16 cellular contexts compared by ENCODE assay signal in genomic region chr18:79510046-79510685, GRCh38.
A peak's percentile ranks its signal among the peaks of the same experiment; 100 is the strongest.
DNase-seq lines count a peak whose midpoint lies in the region; ATAC-seq and TF ChIP-seq lines count a peak whose summit lies in the region.
"Had no signal": no experiment of that assay in that cellular context is flagged by ENCODE, and none has a peak within 500 bp of the region (broad histone marks: within the 10 kb centered on the region; RNA-seq: fewer than 3 reads in every experiment).

No MANE protein-coding gene starts in this region.

- peak overlapping the region; percentile 52 for H3K27ac Mint-ChIP-seq in activated T-helper 2 cell treated with anti-CD3 and anti-CD28 coated beads, Interferon-gamma antibody, Interleukin-2, Interleukin-4, amounts not matched to agents 10 μg/mL and 5 μg/mL and 100 μg/mL, durations not matched to agents 14 hours and 24 hours and 36 hours
- peak overlapping the region; percentile 64 for H3K27ac Mint-ChIP-seq in neural progenitor cell

- no peak overlapping the region for H3K4me2 ChIP-seq in neural progenitor cell

- TF ChIP-seq POLR2A in uterus (IDR thresholded peaks at IDR 0.05): no peak

- no peaks in the 10 kb centered on the region for H3K9me3 Mint-ChIP-seq in activated T-helper 2 cell treated with anti-CD3 and anti-CD28 coated beads, Interferon-gamma antibody, Interleukin-2, Interleukin-4, amounts not matched to agents 10 μg/mL and 5 μg/mL and 100 μg/mL, durations not matched to agents 14 hours and 24 hours and 36 hours
- H3K9me3 Mint-ChIP-seq in neural progenitor cell: no peaks in the 10 kb centered on the region

- H4K20me1 ChIP-seq in neural progenitor cell (ENCODE audit: low read depth): no peaks in the 10 kb centered on the region

- H3K27me3 ChIP-seq in neural progenitor cell: peaks cover 16% of the 10 kb centered on the region
- no peaks in the 10 kb centered on the region for H3K27me3 ChIP-seq in uterus
- H3K27me3 ChIP-seq: heart left ventricle had no signal

- no peaks in the 10 kb centered on the region for H3K79me2 ChIP-seq in neural progenitor cell (ENCODE audit: low read depth)

- peaks cover 4% of the 10 kb centered on the region for H3F3A ChIP-seq in neural progenitor cell (ENCODE audit: low read depth)

- H3K27me3 Mint-ChIP-seq in activated T-helper 2 cell treated with anti-CD3 and anti-CD28 coated beads, Interferon-gamma antibody, Interleukin-2, Interleukin-4, amounts not matched to agents 10 μg/mL and 5 μg/mL and 100 μg/mL, durations not matched to agents 14 hours and 24 hours and 36 hours (ENCODE audit: low read depth): no peaks in the 10 kb centered on the region
- peaks cover 6% of the 10 kb centered on the region for H3K27me3 Mint-ChIP-seq in neural progenitor cell (ENCODE audit: insufficient read depth, low read depth)

- H2AFZ ChIP-seq in neural progenitor cell (replicated peaks): no peak overlapping the region

- DNase-seq in left ventricle myocardium superior (peak; percentile 11), left cardiac atrium (no peak), neural progenitor cell (ENCODE audit: low spot score) (no peak), uterus (peak; percentile 3 to 5), NCI-H69 (lab: John Stamatoyannopoulos, UW) (no peak)
- no peak for DNase-seq in activated T-helper 2 cell treated with anti-CD3 and anti-CD28 coated beads, Interferon-gamma antibody, Interleukin-2, Interleukin-4, amounts not matched to agents 10 μg/mL and 5 μg/mL and 100 μg/mL, durations not matched to agents 14 hours and 24 hours and 36 hours (ENCODE audit: low spot score)
- DNase-seq: effector CD4-positive, alpha-beta T cell; HCEC 1CT; NCI-H1694 treated with DMSO at 0.1 percent for 48 hours; NCI-H226 had no signal

- peaks cover 58% of the 10 kb centered on the region for H3K36me3 Mint-ChIP-seq in activated T-helper 2 cell treated with anti-CD3 and anti-CD28 coated beads, Interferon-gamma antibody, Interleukin-2, Interleukin-4, amounts not matched to agents 10 μg/mL and 5 μg/mL and 100 μg/mL, durations not matched to agents 14 hours and 24 hours and 36 hours (ENCODE audit: low read depth)
- peaks cover 4% of the 10 kb centered on the region for H3K36me3 Mint-ChIP-seq in neural progenitor cell

- no peak overlapping the region for H3K9ac ChIP-seq in neural progenitor cell

- no peak overlapping the region for H3K4me3 Mint-ChIP-seq in activated T-helper 2 cell treated with anti-CD3 and anti-CD28 coated beads, Interferon-gamma antibody, Interleukin-2, Interleukin-4, amounts not matched to agents 10 μg/mL and 5 μg/mL and 100 μg/mL, durations not matched to agents 14 hours and 24 hours and 36 hours (ENCODE audit: low read depth)
- no peak overlapping the region for H3K4me3 Mint-ChIP-seq in neural progenitor cell

- H3K4me3 ChIP-seq in neural progenitor cell: no peak overlapping the region
- H3K4me3 ChIP-seq in uterus: no peak overlapping the region
- H3K4me3 ChIP-seq: heart left ventricle, psoas muscle had no signal

- no peaks in the 10 kb centered on the region for H3K36me3 ChIP-seq in neural progenitor cell
- no peaks in the 10 kb centered on the region for H3K36me3 ChIP-seq in uterus

- ATAC-seq in left ventricle myocardium superior (no peak), left cardiac atrium (no peak), GM18868 (IDR thresholded peaks at IDR 0.05; ENCODE audit: unreplicated experiment) (no peak), GM19023 (IDR thresholded peaks at IDR 0.05; ENCODE audit: unreplicated experiment) (no peak)
- ATAC-seq: heart left ventricle, psoas muscle, Right ventricle myocardium inferior had no signal

- no peaks in the 10 kb centered on the region for H3K9me3 ChIP-seq in neural progenitor cell (ENCODE audit: low read depth)
- no peaks in the 10 kb centered on the region for H3K9me3 ChIP-seq in uterus
- H3K9me3 ChIP-seq: heart left ventricle, psoas muscle had no signal

- TF ChIP-seq CTCF in neural progenitor cell (IDR thresholded peaks at IDR 0.05) (no peak), uterus (IDR thresholded peaks at IDR 0.05) (no peak)

- H3K27ac ChIP-seq in neural progenitor cell (no peak overlapping the region), uterus (no peak overlapping the region)
- H3K27ac ChIP-seq: heart left ventricle, psoas muscle, WERI-Rb-1 had no signal

- H3K4me1 Mint-ChIP-seq in activated T-helper 2 cell treated with anti-CD3 and anti-CD28 coated beads, Interferon-gamma antibody, Interleukin-2, Interleukin-4, amounts not matched to agents 10 μg/mL and 5 μg/mL and 100 μg/mL, durations not matched to agents 14 hours and 24 hours and 36 hours (ENCODE audit: low read depth): peaks cover 24% of the 10 kb centered on the region
- H3K4me1 Mint-ChIP-seq in neural progenitor cell: peaks cover 24% of the 10 kb centered on the region

- intact Hi-C loops in left ventricle myocardium superior (cut with micrococcal nuclease): no loop called here
- intact Hi-C loops in left cardiac atrium (cut with DNase I): no loop called here
- intact Hi-C loops in activated T-helper 2 cell treated with anti-CD3 and anti-CD28 coated beads, Interferon-gamma antibody, Interleukin-2, Interleukin-4, amounts not matched to agents 10 μg/mL and 5 μg/mL and 100 μg/mL, durations not matched to agents 14 hours and 24 hours and 36 hours (cut with micrococcal nuclease): no loop called here
- intact Hi-C loops in uterus (cut with DNase I; ENCODE audit: low total_unique reads): no loop called here

- peaks cover 17% of the 10 kb centered on the region for H3K4me1 ChIP-seq in neural progenitor cell
- peaks cover 7 to 9% of the 10 kb centered on the region in 2 donors for H3K4me1 ChIP-seq in uterus

Comparison
In these comparisons a context has a peak if more than half of its experiments do, and no peak if none do; other contexts are left out.
1. DNase-seq: peak in left ventricle myocardium superior (single experiment) and uterus (2 of 2); none in left cardiac atrium (single experiment), activated T-helper 2 cell treated with anti-CD3 and anti-CD28 coated beads, Interferon-gamma antibody, Interleukin-2, Interleukin-4, amounts not matched to agents 10 μg/mL and 5 μg/mL and 100 μg/mL, durations not matched to agents 14 hours and 24 hours and 36 hours (single experiment), neural progenitor cell (single experiment) and NCI-H69 (single experiment).